Comparison of ENCODE assay signal across 24 cellular contexts in genomic region chr9:133581553-133582343, GRCh38. TPM values are rescaled to one million over a fixed set of nuclear protein-coding genes. Genes with fewer than 3 reads are reported as not detected.
DNase-seq lines count a peak whose midpoint lies in the region; ATAC-seq, FAIRE-seq and TF ChIP-seq lines count a peak whose summit lies in the region.
"Had no signal": no experiment of that assay in that cellular context is flagged by ENCODE, and none has a peak within 500 bp of the region (broad histone marks: within the 10 kb centered on the region; RNA-seq: fewer than 3 reads in every experiment).

No MANE protein-coding gene starts in this region.

- no peaks in the 10 kb centered on the region for H3K79me2 ChIP-seq in smooth muscle cell (ENCODE audit: low read depth)

- no peaks in the 10 kb centered on the region for H4K20me1 ChIP-seq in smooth muscle cell (ENCODE audit: low read depth)

- FAIRE-seq in bronchial epithelial cell (lab: Jason Lieb, UNC): no peak
- FAIRE-seq: GM18507 had no signal

- 12% methylated on average over 17 of the region's 17 CpGs for WGBS in smooth muscle cell (ENCODE audit: low lambda C conversion rate)

- H3K27ac ChIP-seq in smooth muscle cell (ENCODE audit: low read depth): peak overlapping the region; percentile 93
- H3K27ac ChIP-seq: epithelial cell of prostate had no signal

- peak overlapping the region; percentile 71 for H3K4me2 ChIP-seq in smooth muscle cell

- H3K9me3 Mint-ChIP-seq in naive thymus-derived CD8-positive, alpha-beta T cell: no peaks in the 10 kb centered on the region
- H3K9me3 Mint-ChIP-seq: activated CD8-positive, alpha-beta T cell treated with anti-CD3 and anti-CD28 coated beads for 36 hours; naive thymus-derived CD4-positive, alpha-beta T cell had no signal

- TF ChIP-seq CTCF in bronchial epithelial cell (IDR thresholded peaks at IDR 0.05; ENCODE audit: insufficient read depth, low read length, severe bottlenecking) (no peak), smooth muscle cell (IDR thresholded peaks at IDR 0.05; ENCODE audit: borderline replicate concordance, insufficient read depth, poor library complexity, severe bottlenecking) (no peak)

- peaks cover 50% of the 10 kb centered on the region for H3K4me1 ChIP-seq in smooth muscle cell (ENCODE audit: low read depth)

- DNase-seq in NAMALWA (ENCODE audit: low spot score) (peak; percentile 37), bronchial epithelial cell (ENCODE audit: low read depth) (peak; percentile 13), left kidney (ENCODE audit: low read depth, low spot score) (peak; percentile 66), smooth muscle cell (lab: John Stamatoyannopoulos, UW; ENCODE audit: unreplicated experiment) (peak; percentile 78), kidney tubule cell (ENCODE audit: low spot score) (no peak)
- no peak for DNase-seq in activated naive CD4-positive, alpha-beta T cell treated with Interleukin-2 at 50 U/mL for 16 hours
- no peak for DNase-seq in naive thymus-derived CD8-positive, alpha-beta T cell
- DNase-seq: activated CD8-positive, alpha-beta T cell treated with anti-CD3 and anti-CD28 coated beads for 36 hours; amniotic stem cell; cortex of kidney; DMS153; Karpas-422; kidney glomerular epithelial cell; naive thymus-derived CD4-positive, alpha-beta T cell; NCI-H1436 treated with DMSO at 0.1 percent for 48 hours; NCI-H446; stimulated activated CD4-positive, alpha-beta T cell treated with anti-CD3 and anti-CD28 coated beads, Interleukin-1b, Interleukin-23, amount 100 ng/mL, for 48 hours; substantia nigra had no signal

- POLR2A ChIA-PET in naive thymus-derived CD8-positive, alpha-beta T cell (lab: Charles Lee): interaction anchor here (0.5 kb wide), 1 partner anchor 929 kb away, joined by 3 read pairs; no protein-coding TSS in a partner anchor

- H3F3A ChIP-seq in smooth muscle cell (ENCODE audit: low read depth): peaks cover 47% of the 10 kb centered on the region

- H3K4me3 ChIP-seq in bronchial epithelial cell (ENCODE audit: low read depth, low read length) (no peak overlapping the region), smooth muscle cell (no peak overlapping the region)

- H3K4me1 Mint-ChIP-seq in naive thymus-derived CD8-positive, alpha-beta T cell: peaks cover 9 to 25% (median 22%) of the 10 kb centered on the region in 4 donors

- H3K9me3 ChIP-seq in smooth muscle cell (replicated peaks; ENCODE audit: low read depth): no peaks in the 10 kb centered on the region

- peak overlapping the region; percentile 46 for H3K9ac ChIP-seq in smooth muscle cell (ENCODE audit: low read depth)

- no peak for ATAC-seq in naive thymus-derived CD8-positive, alpha-beta T cell
- ATAC-seq in GM21723 (IDR thresholded peaks at IDR 0.05; ENCODE audit: unreplicated experiment): no peak
- ATAC-seq: activated CD8-positive, alpha-beta T cell treated with anti-CD3 and anti-CD28 coated beads for 36 hours; naive thymus-derived CD4-positive, alpha-beta T cell had no signal

- peaks cover 28 to 88% (median 36%) of the 10 kb centered on the region in 5 donors for H3K27me3 Mint-ChIP-seq in naive thymus-derived CD8-positive, alpha-beta T cell

- no peaks in the 10 kb centered on the region for H3K36me3 Mint-ChIP-seq in naive thymus-derived CD8-positive, alpha-beta T cell

- H3K36me3 ChIP-seq in bronchial epithelial cell (ENCODE audit: control insufficient read depth, insufficient read depth, low read length) (no peaks in the 10 kb centered on the region), smooth muscle cell (ENCODE audit: low read depth) (no peaks in the 10 kb centered on the region)

- H2AFZ ChIP-seq in smooth muscle cell (ENCODE audit: low read depth): no peak overlapping the region

- H3K27me3 ChIP-seq in bronchial epithelial cell (ENCODE audit: control insufficient read depth, insufficient read depth, low read length): peaks cover 15% of the 10 kb centered on the region
- H3K27me3 ChIP-seq in smooth muscle cell (ENCODE audit: low read depth): no peaks in the 10 kb centered on the region

- H3K27ac Mint-ChIP-seq in naive thymus-derived CD8-positive, alpha-beta T cell: peak overlapping the region in 1 of 10 donors; percentile 28
- H3K27ac Mint-ChIP-seq: activated CD8-positive, alpha-beta T cell treated with anti-CD3 and anti-CD28 coated beads for 36 hours; naive thymus-derived CD4-positive, alpha-beta T cell had no signal

- no peak overlapping the region for H3K4me3 Mint-ChIP-seq in naive thymus-derived CD8-positive, alpha-beta T cell
- H3K4me3 Mint-ChIP-seq: activated CD8-positive, alpha-beta T cell treated with anti-CD3 and anti-CD28 coated beads for 36 hours had no signal

RNA-seq across cellular contexts. Expression of gene FAM163B, which starts 27.4 kb away (rescaled TPM):
- not detected in 2 replicates for total RNA-seq in bronchial epithelial cell
- total RNA-seq in smooth muscle cell: 0.49 and 8.0 TPM in 2 replicates
- polyA plus RNA-seq in smooth muscle cell: 3.4 and 5.0 TPM in 2 replicates
- total RNA-seq in naive thymus-derived CD8-positive, alpha-beta T cell: not detected
- polyA plus RNA-seq in naive thymus-derived CD8-positive, alpha-beta T cell: not detected
- total RNA-seq: activated CD8-positive, alpha-beta T cell treated with anti-CD3 and anti-CD28 coated beads for 36 hours; naive thymus-derived CD4-positive, alpha-beta T cell; renal cortical epithelial cell; SK-MEL-5 had no signal
- polyA plus RNA-seq: BJ; naive thymus-derived CD4-positive, alpha-beta T cell had no signal

RNA-seq across cellular contexts. Expression of gene ADAMTSL2, which starts 47.2 kb away (rescaled TPM):
- total RNA-seq in bronchial epithelial cell: not detected in 2 replicates
- total RNA-seq in smooth muscle cell: 8.1 and 8.9 TPM in 2 replicates
- 8.9 and 10.5 TPM in 2 replicates for polyA plus RNA-seq in smooth muscle cell
- under 1 TPM; 0.44 to 0.66 TPM for total RNA-seq in naive thymus-derived CD8-positive, alpha-beta T cell
- polyA plus RNA-seq in naive thymus-derived CD8-positive, alpha-beta T cell: under 1 TPM in 2 of 3 donors, not detected in 1; 0.03 to 0.14 TPM
- polyA plus RNA-seq: BJ had no signal

RNA-seq across cellular contexts. Expression of gene DBH, which starts 54.4 kb away (rescaled TPM):
- total RNA-seq in bronchial epithelial cell (not detected in 2 replicates), smooth muscle cell (not detected in 2 replicates)
- polyA plus RNA-seq in smooth muscle cell: 0.22 and 0.48 TPM in 2 replicates
- not detected for total RNA-seq in naive thymus-derived CD8-positive, alpha-beta T cell
- polyA plus RNA-seq in naive thymus-derived CD8-positive, alpha-beta T cell: not detected
- total RNA-seq: activated CD8-positive, alpha-beta T cell treated with anti-CD3 and anti-CD28 coated beads for 36 hours; renal cortical epithelial cell; SK-MEL-5 had no signal
- polyA plus RNA-seq: BJ had no signal

RNA-seq across cellular contexts. Expression of gene MYMK, which starts 57.0 kb away (rescaled TPM):
- total RNA-seq in bronchial epithelial cell (not detected in 2 replicates), smooth muscle cell (not detected in 2 replicates)
- not detected in 2 replicates for polyA plus RNA-seq in smooth muscle cell
- not detected for total RNA-seq in naive thymus-derived CD8-positive, alpha-beta T cell
- not detected for polyA plus RNA-seq in naive thymus-derived CD8-positive, alpha-beta T cell
- total RNA-seq: activated CD8-positive, alpha-beta T cell treated with anti-CD3 and anti-CD28 coated beads for 36 hours; naive thymus-derived CD4-positive, alpha-beta T cell; renal cortical epithelial cell; SK-MEL-5 had no signal
- polyA plus RNA-seq: BJ; naive thymus-derived CD4-positive, alpha-beta T cell had no signal

Comparison
In these comparisons a context has a peak if more than half of its experiments do, and no peak if none do; other contexts are left out.
1. DNase-seq: peak in NAMALWA (single experiment), bronchial epithelial cell (single experiment), left kidney (single experiment) and smooth muscle cell (single experiment); none in activated naive CD4-positive, alpha-beta T cell treated with Interleukin-2 at 50 U/mL for 16 hours (single experiment), kidney tubule cell (single experiment) and naive thymus-derived CD8-positive, alpha-beta T cell (0 of 10).